9 cellular contexts compared by ENCODE assay signal in the genomic region with DNA sequence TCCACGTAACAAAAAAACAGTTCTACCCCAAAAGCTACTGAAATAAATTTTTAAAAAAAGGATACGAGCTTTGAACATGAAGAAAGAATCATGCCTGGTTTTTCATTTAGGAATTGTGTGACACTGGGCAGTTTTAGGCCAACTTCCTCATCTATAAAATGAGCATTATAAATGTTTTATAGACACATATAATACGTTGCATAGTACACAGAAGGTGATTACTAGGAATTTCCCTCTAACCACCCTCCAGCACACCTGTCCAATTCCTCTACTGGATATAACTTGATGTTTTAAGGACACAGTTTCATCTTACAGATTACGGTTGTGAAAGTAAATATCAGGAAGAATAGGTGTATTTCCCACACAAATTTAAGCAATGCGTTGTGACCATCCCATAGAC.
"Had no signal": no experiment of that assay in that cellular context is flagged by ENCODE, and none has a peak within 500 bp of the region (broad histone marks: within the 10 kb centered on the region; RNA-seq: fewer than 3 reads in every experiment).

No MANE protein-coding gene starts in this region.

- H3K4me3 Mint-ChIP-seq: HFFc6, IgD-negative memory B cell had no signal

- H3K27ac Mint-ChIP-seq: HFFc6, IgD-negative memory B cell had no signal

- H3K4me1 Mint-ChIP-seq: IgD-negative memory B cell had no signal

- H3K36me3 ChIP-seq: HAP-1 had no signal

- DNase-seq: GM23248, GOT3, H7, HFFc6 had no signal

- H3K9me3 ChIP-seq: HAP-1 had no signal

- ATAC-seq: HCT116, HepG2 had no signal

- H3K27ac ChIP-seq: GM23248, HL-60 had no signal

- FAIRE-seq: HepG2 had no signal

- H3K9me3 Mint-ChIP-seq: HFFc6, IgD-negative memory B cell had no signal

- H3K4me1 ChIP-seq: HAP-1 had no signal

- H3K36me3 Mint-ChIP-seq: IgD-negative memory B cell had no signal

- H3K9ac ChIP-seq: GM23248 had no signal

- H3K4me3 ChIP-seq: GM23248, HAP-1 had no signal
